In the genomic region with DNA sequence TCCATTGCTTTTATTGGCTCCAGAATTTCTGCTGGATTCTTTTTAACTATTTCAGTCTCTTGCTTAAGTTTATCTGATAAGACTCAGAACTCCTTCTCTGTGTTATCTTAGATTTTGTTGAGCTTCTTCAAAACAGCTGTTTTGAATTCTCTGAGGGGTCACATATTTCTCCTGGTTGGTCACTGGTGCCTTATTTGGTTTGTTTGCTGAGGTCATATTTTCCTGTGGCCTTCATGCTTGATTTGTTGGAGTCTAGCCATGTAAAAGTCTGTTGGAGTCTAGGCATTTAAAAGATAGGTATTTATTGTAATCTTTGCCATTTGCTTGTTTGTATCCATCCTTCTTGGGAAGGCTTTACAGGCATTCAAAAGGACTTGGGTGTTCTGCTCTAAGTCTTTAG, we compare ENCODE assay signal across 17 cellular contexts.
"Had no signal": no experiment of that assay in that cellular context is flagged by ENCODE, and none has a peak within 500 bp of the region (broad histone marks: within the 10 kb centered on the region; RNA-seq: fewer than 3 reads in every experiment).

No MANE protein-coding gene starts in this region.

- ATAC-seq: activated CD4-positive, CD25-positive, alpha-beta regulatory T cell treated with anti-CD3 and anti-CD28 coated beads, Interleukin-2, amount 50 U/mL, for 24 hours; activated T-helper 17 cell treated with anti-CD3 and anti-CD28 coated beads, Interleukin-2, amount 50 U/mL, for 72 hours; left ventricle myocardium superior; right lobe of liver; stimulated activated naive CD8-positive, alpha-beta T cell treated with anti-CD3 and anti-CD28 coated beads, Interleukin-15, Interleukin-2, amounts not matched to agents 100 U/mL and 50 U/mL, for 24 hours; T-cell had no signal

- H3K4me1 ChIP-seq: right lobe of liver, upper lobe of left lung had no signal

- H3K27me3 Mint-ChIP-seq: memory B cell had no signal

- H3K4me1 Mint-ChIP-seq: activated T-helper 17 cell treated with anti-CD3 and anti-CD28 coated beads, Interleukin-2, amount 50 U/mL, for 72 hours; memory B cell; T-cell had no signal

- H3K36me3 ChIP-seq: right lobe of liver, upper lobe of left lung had no signal

- H3K9me3 ChIP-seq: right lobe of liver, upper lobe of left lung had no signal

- DNase-seq: activated naive CD4-positive, alpha-beta T cell treated with Interleukin-2 at 50 U/mL for 16 hours; caudate nucleus; effector CD4-positive, alpha-beta T cell; islet precursor cell; left ventricle myocardium superior; occipital lobe; right lobe of liver; stimulated activated naive CD8-positive, alpha-beta T cell treated with anti-CD3 and anti-CD28 coated beads, Interleukin-15, Interleukin-2, amounts not matched to agents 100 U/mL and 50 U/mL, for 24 hours; T-cell; T-helper 9 cell; upper lobe of left lung had no signal

- H3K27ac Mint-ChIP-seq: activated T-helper 17 cell treated with anti-CD3 and anti-CD28 coated beads, Interleukin-2, amount 50 U/mL, for 72 hours; memory B cell; nephron; T-cell had no signal

- H3K9me3 Mint-ChIP-seq: activated T-helper 17 cell treated with anti-CD3 and anti-CD28 coated beads, Interleukin-2, amount 50 U/mL, for 72 hours; T-cell had no signal

- H3K36me3 Mint-ChIP-seq: memory B cell, T-cell had no signal

- H3K27ac ChIP-seq: coronary artery, right lobe of liver, SK-N-MC, upper lobe of left lung had no signal

- H3K27me3 ChIP-seq: right lobe of liver, upper lobe of left lung had no signal

- H3K4me3 ChIP-seq: coronary artery, right lobe of liver, SK-N-MC, upper lobe of left lung had no signal

- H3K4me3 Mint-ChIP-seq: activated T-helper 17 cell treated with anti-CD3 and anti-CD28 coated beads, Interleukin-2, amount 50 U/mL, for 72 hours; memory B cell; nephron; T-cell had no signal
